Comparison of ENCODE assay signal across 21 cellular contexts in the genomic region with DNA sequence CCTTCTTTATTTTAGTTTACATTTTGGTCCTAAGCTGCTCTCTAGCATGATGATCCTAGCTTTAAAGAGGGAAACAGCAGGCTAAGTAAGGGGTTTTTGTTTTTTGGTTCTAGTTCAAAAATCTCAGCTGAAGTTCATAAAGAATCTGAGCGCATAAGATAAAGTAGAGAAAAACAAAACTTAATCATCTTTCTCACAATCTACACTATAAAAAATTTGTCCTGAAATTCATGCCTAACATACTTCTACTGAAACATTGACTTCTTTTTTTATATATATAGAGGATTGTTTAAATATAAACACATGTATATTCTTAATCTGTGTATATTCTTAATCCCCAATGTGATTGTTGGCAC. TPM values are rescaled to one million over a fixed set of nuclear protein-coding genes. Genes with fewer than 3 reads are reported as not detected.
DNase-seq lines count a peak whose midpoint lies in the region; ATAC-seq, FAIRE-seq and TF ChIP-seq lines count a peak whose summit lies in the region.
"Had no signal": no experiment of that assay in that cellular context is flagged by ENCODE, and none has a peak within 500 bp of the region (broad histone marks: within the 10 kb centered on the region; RNA-seq: fewer than 3 reads in every experiment).

No MANE protein-coding gene starts in this region.

- no peak overlapping the region for H3K9ac ChIP-seq in astrocyte (ENCODE audit: low read length)
- H3K9ac ChIP-seq: parathyroid adenoma had no signal

- H3K9me3 Mint-ChIP-seq in Calu3 (ENCODE audit: low read depth, unreplicated experiment), result no peaks in the 10 kb centered on the region
- no peaks in the 10 kb centered on the region for H3K9me3 Mint-ChIP-seq in astrocyte (ENCODE audit: unreplicated experiment)
- no peaks in the 10 kb centered on the region for H3K9me3 Mint-ChIP-seq in nephron
- H3K9me3 Mint-ChIP-seq: effector memory CD8-positive, alpha-beta T cell; memory B cell; T-cell had no signal

- ATAC-seq in HG02642 (IDR thresholded peaks at IDR 0.05; ENCODE audit: poor library complexity, unreplicated experiment) (no peak), gastrocnemius medialis (no peak)
- ATAC-seq: effector memory CD8-positive, alpha-beta T cell; HCT116; left cardiac atrium; naive thymus-derived CD4-positive, alpha-beta T cell; T-cell had no signal

- TF ChIP-seq CTCF in Calu3 (IDR thresholded peaks at IDR 0.05; ENCODE audit: unreplicated experiment) (no peak), NB4 (IDR thresholded peaks at IDR 0.05; ENCODE audit: low read depth, low read length) (no peak), astrocyte (IDR thresholded peaks at IDR 0.05; ENCODE audit: insufficient read depth, low read depth, low read length) (no peak), nephron (IDR thresholded peaks at IDR 0.05; ENCODE audit: unreplicated experiment in 3 of 3) (no peak), gastrocnemius medialis (IDR thresholded peaks at IDR 0.05 in 4 of 5, conservative IDR thresholded peaks at IDR 0.05 in 1 of 5) (no peak)

- H3K36me3 ChIP-seq in astrocyte (ENCODE audit: insufficient read depth, low read length) (no peaks in the 10 kb centered on the region), gastrocnemius medialis (no peaks in the 10 kb centered on the region)
- H3K36me3 ChIP-seq: sigmoid colon had no signal

- H3K9me3 ChIP-seq in astrocyte (ENCODE audit: insufficient read depth, low read depth, low read length) (no peaks in the 10 kb centered on the region), gastrocnemius medialis (no peaks in the 10 kb centered on the region)
- H3K9me3 ChIP-seq: sigmoid colon had no signal

- H3K36me3 Mint-ChIP-seq in Calu3 (ENCODE audit: insufficient read depth, unreplicated experiment), result peaks cover 37% of the 10 kb centered on the region
- no peaks in the 10 kb centered on the region for H3K36me3 Mint-ChIP-seq in astrocyte (ENCODE audit: low read depth, unreplicated experiment)
- H3K36me3 Mint-ChIP-seq in nephron (ENCODE audit: low read depth), result peaks cover 5% of the 10 kb centered on the region
- H3K36me3 Mint-ChIP-seq: memory B cell, T-cell had no signal

- peaks cover 19% of the 10 kb centered on the region for H3K4me1 Mint-ChIP-seq in Calu3 (ENCODE audit: low read depth, unreplicated experiment)
- peaks cover 19% of the 10 kb centered on the region for H3K4me1 Mint-ChIP-seq in astrocyte (ENCODE audit: low read depth, unreplicated experiment)
- peaks cover 16% of the 10 kb centered on the region for H3K4me1 Mint-ChIP-seq in nephron
- H3K4me1 Mint-ChIP-seq: memory B cell had no signal

- H3K4me2 ChIP-seq in astrocyte (ENCODE audit: low read length), result no peak overlapping the region

- peak overlapping the region; percentile 84 for H3K4me3 ChIP-seq in NB4 (ENCODE audit: low read depth, low read length)
- H3K4me3 ChIP-seq in astrocyte (ENCODE audit: insufficient read depth, low read depth, low read length), result no peak overlapping the region
- H3K4me3 ChIP-seq in gastrocnemius medialis, result no peak overlapping the region
- H3K4me3 ChIP-seq: sigmoid colon had no signal

- intact Hi-C loops in Calu3 (cut with micrococcal nuclease; ENCODE audit: unreplicated experiment) (loop anchor here (2.0 kb wide), 1 partner anchor 52 kb away; no protein-coding TSS in a partner anchor), gastrocnemius medialis (cut with DNase I; ENCODE audit: low total_unique reads) (no loop called here)

- H3K27me3 Mint-ChIP-seq in Calu3 (ENCODE audit: unreplicated experiment) (no peaks in the 10 kb centered on the region), astrocyte (ENCODE audit: low read depth, unreplicated experiment) (no peaks in the 10 kb centered on the region), nephron (ENCODE audit: low read depth) (peaks cover 8% of the 10 kb centered on the region)

- H3K4me3 Mint-ChIP-seq in Calu3 (ENCODE audit: low read depth, unreplicated experiment) (peak overlapping the region; percentile 69), astrocyte (ENCODE audit: unreplicated experiment) (peak overlapping the region; percentile 78), nephron (peak overlapping the region; percentile 2 to 48 (median 45))
- H3K4me3 Mint-ChIP-seq: effector memory CD8-positive, alpha-beta T cell; memory B cell; naive thymus-derived CD4-positive, alpha-beta T cell; T-cell had no signal

- in situ Hi-C loops in gastrocnemius medialis (cut with MboI; ENCODE audit: low sequenced_read_pairs in 4 of 4), result no loop called here

- H3K4me1 ChIP-seq in astrocyte (ENCODE audit: insufficient read depth, low read length) (peaks cover 15% of the 10 kb centered on the region), gastrocnemius medialis (peaks cover 0 to 14% of the 10 kb centered on the region in 2 donors)
- H3K4me1 ChIP-seq: parathyroid adenoma had no signal

- CTCF ChIA-PET in Calu3 (lab: Charles Lee), result no interaction called here

- DNase-seq in Calu3 (no peak), NB4 (ENCODE audit: low read depth) (no peak), astrocyte (ENCODE audit: low read depth) (no peak), NCI-H2196 treated with DMSO at 0.1 percent for 48 hours (lab: John Stamatoyannopoulos, UW; ENCODE audit: unreplicated experiment) (no peak), gastrocnemius medialis (no peak)
- DNase-seq: activated CD4-positive, alpha-beta T cell treated with anti-CD3 and anti-CD28 coated beads for 1 hour; activated gamma-delta T cell treated with Interleukin-2 at 50 U/mL for 16 hours; activated T-cell treated with anti-CD3 and anti-CD28 coated beads, Interleukin-2, amount 50 U/mL, for 1 hour; effector memory CD8-positive, alpha-beta T cell; GDM1; left cardiac atrium; naive thymus-derived CD4-positive, alpha-beta T cell; NCI-H510A; sigmoid colon; T-cell had no signal

- no peak overlapping the region for H2AFZ ChIP-seq in astrocyte (ENCODE audit: low read depth, low read length)
- H2AFZ ChIP-seq: parathyroid adenoma had no signal

- no peak overlapping the region for H3K27ac ChIP-seq in astrocyte (ENCODE audit: low read depth, low read length)
- no peak overlapping the region for H3K27ac ChIP-seq in gastrocnemius medialis
- H3K27ac ChIP-seq: parathyroid adenoma, sigmoid colon had no signal

- BruUV-seq in Calu3 (replicated peaks; lab: Mats Ljungman, UMichigan), result no TSS peak

- FAIRE-seq in astrocyte (lab: Jason Lieb, UNC), result no peak
- FAIRE-seq: colon had no signal

- TF ChIP-seq POLR2A in NB4 (IDR thresholded peaks at IDR 0.05; ENCODE audit: extremely low read depth, insufficient read length) (no peak), gastrocnemius medialis (IDR thresholded peaks at IDR 0.05) (no peak)

- H3K79me2 ChIP-seq in astrocyte (ENCODE audit: insufficient read depth, low read length), result peaks cover 9% of the 10 kb centered on the region
- H3K79me2 ChIP-seq: parathyroid adenoma had no signal

- peaks cover 42% of the 10 kb centered on the region for H3K27me3 ChIP-seq in astrocyte (ENCODE audit: insufficient read depth, low read length)
- peaks cover 81 to 84% (median 82%) of the 10 kb centered on the region in 3 donors for H3K27me3 ChIP-seq in gastrocnemius medialis

- H3K27ac Mint-ChIP-seq in Calu3 (ENCODE audit: unreplicated experiment) (peak overlapping the region; percentile 63), astrocyte (ENCODE audit: unreplicated experiment) (peak overlapping the region; percentile 27), nephron (peak overlapping the region in 2 of 3 experiments; percentile 39 to 48)
- H3K27ac Mint-ChIP-seq: effector memory CD8-positive, alpha-beta T cell; memory B cell; naive thymus-derived CD4-positive, alpha-beta T cell; T-cell had no signal

- H4K20me1 ChIP-seq in astrocyte (ENCODE audit: insufficient read depth, low read length), result no peaks in the 10 kb centered on the region

RNA-seq across cellular contexts. Expression of a gene that starts 6.9 kb away (rescaled TPM):
- total RNA-seq in Calu3 (2022) (111 and 114 TPM in 2 replicates), astrocyte (69.9 and 79.5 TPM in 2 replicates), gastrocnemius medialis (under 1 TPM in 1 of 4 donors, not detected in 3; 0.51 TPM)

RNA-seq across cellular contexts. Expression of a gene that starts 54.6 kb away (rescaled TPM):
- total RNA-seq in Calu3 (2022) (136 and 143 TPM in 2 replicates), astrocyte (72.4 and 86.0 TPM in 2 replicates), gastrocnemius medialis (1 to 10 TPM; 4.8 to 6.4 (median 5.7) TPM)

Comparison
In these comparisons a context has a peak if more than half of its experiments do, and no peak if none do; other contexts are left out.
1. RNA of a gene that starts 6.9 kb away (total RNA-seq): 111 to 114 TPM in Calu3 and 69.9 to 79.5 TPM in astrocyte; 0.51 TPM in gastrocnemius medialis; every median in the first group is over 10 times any median in the second.
2. Peak in every context shown above with its lines, with median percentiles within 50 percentile points of each other: H3K27ac Mint-ChIP-seq and H3K4me3 Mint-ChIP-seq.